Comparison of ENCODE assay signal across 7 cellular contexts in the genomic region with DNA sequence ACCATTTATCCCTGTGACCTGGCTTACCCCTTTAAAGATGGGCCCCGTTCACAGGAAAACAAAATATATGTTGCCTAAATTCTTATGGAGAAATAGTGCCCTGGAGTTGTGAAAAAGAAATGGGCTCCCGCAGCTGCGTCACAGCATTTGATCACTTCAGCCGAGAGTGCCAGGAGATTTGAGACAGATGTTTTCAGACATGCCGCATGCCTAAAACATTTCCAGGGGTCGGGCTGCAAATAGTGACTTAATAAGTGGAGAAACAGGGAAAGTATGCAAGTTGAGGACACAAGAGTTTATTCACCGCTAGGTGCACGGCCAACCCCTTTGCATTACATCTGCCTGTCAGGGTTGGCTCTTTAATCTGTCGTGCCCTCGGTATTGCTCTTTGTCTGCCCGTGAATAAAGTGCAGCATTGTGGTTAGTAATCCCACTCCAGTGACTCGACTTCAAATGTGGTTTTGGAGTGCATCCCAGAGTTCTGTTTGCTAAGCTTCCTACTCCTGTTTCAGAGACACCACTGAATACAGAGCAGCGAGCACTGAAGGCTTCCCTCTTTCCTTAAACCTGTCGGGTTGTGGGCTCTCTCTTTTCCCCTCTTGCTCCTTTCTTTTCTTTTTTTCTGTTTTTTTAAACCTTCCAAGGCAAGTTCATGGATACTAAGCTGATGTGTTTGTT.
DNase-seq lines count a peak whose midpoint lies in the region; ATAC-seq and TF ChIP-seq lines count a peak whose summit lies in the region.

No MANE protein-coding gene starts in this region.

- DNase-seq in NCI-H1092 (lab: John Stamatoyannopoulos, UW) (peak; percentile 76), ascending aorta (ENCODE audit: low spot score in 2 of 2) (peak in 1 of 2 donors; percentile 93), islet precursor cell (peak; percentile 85), iPS-NIHi11 (ENCODE audit: low spot score) (no peak)
- DNase-seq in stimulated activated CD4-positive, alpha-beta T cell treated with anti-CD3 and anti-CD28 coated beads, Interleukin-4, amount 100 ng/mL, for 24 hours: no peak

- no peaks in the 10 kb centered on the region for H3K9me3 ChIP-seq in ascending aorta
- H3K9me3 ChIP-seq in stomach smooth muscle (ENCODE audit: control insufficient read depth in 2 of 2, low read length in 2 of 2): no peaks in the 10 kb centered on the region

- H3K4me3 ChIP-seq in ascending aorta (peak overlapping the region; percentile 62 to 73), stomach smooth muscle (ENCODE audit: low read length in 2 of 2) (peak overlapping the region; percentile 85 to 94)

- no peaks in the 10 kb centered on the region for H3K36me3 ChIP-seq in ascending aorta
- no peaks in the 10 kb centered on the region for H3K36me3 ChIP-seq in stomach smooth muscle (ENCODE audit: control insufficient read depth in 2 of 2, insufficient read depth in 2 of 2, low read length in 2 of 2)

- H3K27ac ChIP-seq in ascending aorta: peak overlapping the region; percentile 88 to 92
- H3K27ac ChIP-seq in stomach smooth muscle (ENCODE audit: low read length): peak overlapping the region; percentile 97

- no peak for ATAC-seq in HG02588 (IDR thresholded peaks at IDR 0.05; ENCODE audit: unreplicated experiment)

- TF ChIP-seq CTCF in ascending aorta (IDR thresholded peaks at IDR 0.05): peak in 1 of 3 experiments; percentile 17

- peak overlapping the region; percentile 88 to 95 for H3K9ac ChIP-seq in stomach smooth muscle (ENCODE audit: low read length in 2 of 2)

- intact Hi-C loops in ascending aorta (cut with DNase I): loop anchor here (2.0 to 10.0 kb wide), 4 partner anchors 65 to 231 kb away; no protein-coding TSS in a partner anchor

- peaks cover 6 to 38% of the 10 kb centered on the region in 2 donors for H3K4me1 ChIP-seq in ascending aorta
- peaks cover 43% of the 10 kb centered on the region for H3K4me1 ChIP-seq in stomach smooth muscle (ENCODE audit: control insufficient read depth, insufficient read depth, low read length)

- H3K27me3 ChIP-seq in ascending aorta: no peaks in the 10 kb centered on the region
- no peaks in the 10 kb centered on the region for H3K27me3 ChIP-seq in stomach smooth muscle (ENCODE audit: control insufficient read depth in 1 of 2, insufficient read depth in 2 of 2, low read length in 2 of 2)

Comparison
In these comparisons a context has a peak if more than half of its experiments do, and no peak if none do; other contexts are left out.
1. DNase-seq: peak in NCI-H1092 (single experiment) and islet precursor cell (single experiment); none in iPS-NIHi11 (single experiment) and stimulated activated CD4-positive, alpha-beta T cell treated with anti-CD3 and anti-CD28 coated beads, Interleukin-4, amount 100 ng/mL, for 24 hours (single experiment).